ENCODE assay signal across 18 cellular contexts in genomic region chr7:87192784-87193487, GRCh38. TPM values are rescaled to one million over a fixed set of nuclear protein-coding genes. Genes with fewer than 3 reads are reported as not detected.
DNase-seq lines count a peak whose midpoint lies in the region; ATAC-seq and TF ChIP-seq lines count a peak whose summit lies in the region.
"Had no signal": no experiment of that assay in that cellular context is flagged by ENCODE, and none has a peak within 500 bp of the region (broad histone marks: within the 10 kb centered on the region; RNA-seq: fewer than 3 reads in every experiment).

No MANE protein-coding gene starts in this region.

- H3K27me3 ChIP-seq in ascending aorta (no peaks in the 10 kb centered on the region), upper lobe of left lung (no peaks in the 10 kb centered on the region)
- H3K27me3 ChIP-seq: adrenal gland had no signal

- WGBS in upper lobe of left lung, 2 donors: 54 to 62% methylated on average over 6 of the region's 6 CpGs

- H3K4me3 ChIP-seq in ascending aorta (no peak overlapping the region), upper lobe of left lung (no peak overlapping the region)
- H3K4me3 ChIP-seq: adrenal gland had no signal

- peak overlapping the region; percentile 57 for H3K27ac Mint-ChIP-seq in activated naive CD4-positive, alpha-beta T cell treated with anti-CD3 and anti-CD28 coated beads, Interleukin-2, amount 10 ng/mL, durations not matched to agents 7 days and 5 days
- peak overlapping the region; percentile 12; the same call in 1 of the 2 replicates for H3K27ac Mint-ChIP-seq in WTC11
- H3K27ac Mint-ChIP-seq in endothelial cell (ENCODE audit: unreplicated experiment): peak overlapping the region; percentile 89
- H3K27ac Mint-ChIP-seq in HFFc6: no peak overlapping the region

- H3K4me1 ChIP-seq in ascending aorta: no peaks in the 10 kb centered on the region
- no peaks in the 10 kb centered on the region for H3K4me1 ChIP-seq in upper lobe of left lung
- H3K4me1 ChIP-seq: adrenal gland had no signal

- peaks cover 59% of the 10 kb centered on the region for H3K36me3 Mint-ChIP-seq in activated naive CD4-positive, alpha-beta T cell treated with anti-CD3 and anti-CD28 coated beads, Interleukin-2, amount 10 ng/mL, durations not matched to agents 7 days and 5 days
- H3K36me3 Mint-ChIP-seq in WTC11: peaks cover 70% of the 10 kb centered on the region
- peaks cover 24% of the 10 kb centered on the region for H3K36me3 Mint-ChIP-seq in endothelial cell (ENCODE audit: low read depth, unreplicated experiment)
- peaks cover 48% of the 10 kb centered on the region for H3K36me3 Mint-ChIP-seq in HFFc6 (ENCODE audit: low read depth)

- ATAC-seq in WTC11 (no peak), GM21390 (IDR thresholded peaks at IDR 0.05; ENCODE audit: unreplicated experiment) (no peak), upper lobe of left lung (ENCODE audit: low FRiP score in 2 of 2) (no peak)

- H3K27me3 Mint-ChIP-seq in activated naive CD4-positive, alpha-beta T cell treated with anti-CD3 and anti-CD28 coated beads, Interleukin-2, amount 10 ng/mL, durations not matched to agents 7 days and 5 days: no peaks in the 10 kb centered on the region
- no peaks in the 10 kb centered on the region for H3K27me3 Mint-ChIP-seq in WTC11 (ENCODE audit: low read depth)
- H3K27me3 Mint-ChIP-seq in endothelial cell (ENCODE audit: unreplicated experiment): peaks cover 3% of the 10 kb centered on the region
- H3K27me3 Mint-ChIP-seq in HFFc6 (ENCODE audit: insufficient read depth): no peaks in the 10 kb centered on the region

- no peak for TF ChIP-seq POLR2A in upper lobe of left lung (IDR thresholded peaks at IDR 0.05)

- peaks cover 3% of the 10 kb centered on the region for H3K4me1 Mint-ChIP-seq in activated naive CD4-positive, alpha-beta T cell treated with anti-CD3 and anti-CD28 coated beads, Interleukin-2, amount 10 ng/mL, durations not matched to agents 7 days and 5 days
- H3K4me1 Mint-ChIP-seq in WTC11: no peaks in the 10 kb centered on the region
- no peaks in the 10 kb centered on the region for H3K4me1 Mint-ChIP-seq in endothelial cell (ENCODE audit: unreplicated experiment)
- no peaks in the 10 kb centered on the region for H3K4me1 Mint-ChIP-seq in HFFc6 (ENCODE audit: low read depth)

- intact Hi-C loops in ascending aorta (cut with DNase I): no loop called here

- DNase-seq in activated naive CD4-positive, alpha-beta T cell treated with anti-CD3 and anti-CD28 coated beads, Interleukin-2, amount 10 ng/mL, durations not matched to agents 7 days and 5 days: no peak
- DNase-seq in activated naive CD4-positive, alpha-beta T cell (lab: John Stamatoyannopoulos, UW): no peak
- DNase-seq in WTC11 (ENCODE audit: low spot score): no peak
- no peak for DNase-seq in endothelial cell (ENCODE audit: low spot score)
- no peak for DNase-seq in ascending aorta (ENCODE audit: low spot score in 2 of 2)
- DNase-seq in upper lobe of left lung: no peak
- DNase-seq in HFFc6: no peak
- DNase-seq: activated CD8-positive, alpha-beta memory T cell treated with anti-CD3 and anti-CD28 coated beads, Interleukin-2, amount 50 U/mL, for 4 hours; adrenal gland; central memory CD4-positive, alpha-beta T cell; effector CD8-positive, alpha-beta T cell; MM.1S; NCI-H187; NCI-H345; NK-92 treated with Interleukin-12 subunit alpha and Interleukin-12 subunit beta, amount 100 ng/mL, for 24 hours; stimulated activated naive CD4-positive, alpha-beta T cell treated with Interleukin-2 at 50 U/mL for 16 hours had no signal

- H3K4me3 Mint-ChIP-seq in activated naive CD4-positive, alpha-beta T cell treated with anti-CD3 and anti-CD28 coated beads, Interleukin-2, amount 10 ng/mL, durations not matched to agents 7 days and 5 days: no peak overlapping the region
- H3K4me3 Mint-ChIP-seq in WTC11: no peak overlapping the region
- H3K4me3 Mint-ChIP-seq in endothelial cell (ENCODE audit: unreplicated experiment): peak overlapping the region; percentile 27
- H3K4me3 Mint-ChIP-seq in HFFc6: no peak overlapping the region

- H3K9me3 Mint-ChIP-seq in activated naive CD4-positive, alpha-beta T cell treated with anti-CD3 and anti-CD28 coated beads, Interleukin-2, amount 10 ng/mL, durations not matched to agents 7 days and 5 days: no peaks in the 10 kb centered on the region
- H3K9me3 Mint-ChIP-seq in WTC11 (no peaks in the 10 kb centered on the region), endothelial cell (ENCODE audit: unreplicated experiment) (no peaks in the 10 kb centered on the region), HFFc6 (no peaks in the 10 kb centered on the region)

- H3K36me3 ChIP-seq in ascending aorta (peaks cover 66 to 92% of the 10 kb centered on the region in 2 donors), upper lobe of left lung (peaks cover 13 to 100% (median 55%) of the 10 kb centered on the region in 4 donors)

- POLR2A ChIA-PET in WTC11 (lab: Charles Lee): no interaction called here

- no peaks in the 10 kb centered on the region for H3K9me3 ChIP-seq in ascending aorta
- no peaks in the 10 kb centered on the region for H3K9me3 ChIP-seq in upper lobe of left lung
- H3K9me3 ChIP-seq: adrenal gland had no signal

- CTCF ChIA-PET in activated naive CD4-positive, alpha-beta T cell treated with anti-CD3 and anti-CD28 coated beads, Interleukin-2, amount 10 ng/mL, durations not matched to agents 7 days and 5 days (lab: Charles Lee): interaction anchor here (1.2 kb wide), 1 partner anchor 43 kb away, joined by 4 read pairs; no protein-coding TSS in a partner anchor
- CTCF ChIA-PET in WTC11 (lab: Charles Lee): no interaction called here

- TF ChIP-seq CTCF in WTC11 (IDR thresholded peaks at IDR 0.05) (no peak), endothelial cell (IDR thresholded peaks at IDR 0.05; ENCODE audit: unreplicated experiment) (no peak), ascending aorta (IDR thresholded peaks at IDR 0.05) (no peak), upper lobe of left lung (IDR thresholded peaks at IDR 0.05) (no peak), HFFc6 (IDR thresholded peaks at IDR 0.05) (no peak)

- TF ChIP-seq EP300 in upper lobe of left lung (IDR thresholded peaks at IDR 0.05): no peak

- H3K27ac ChIP-seq in ascending aorta (no peak overlapping the region), upper lobe of left lung (peak overlapping the region in 2 of 4 donors; percentile 16 to 49)
- H3K27ac ChIP-seq: adrenal gland, RWPE1 had no signal

TF ChIP-seq in WTC11, 78 proteins besides CTCF, POLR2A, EP300 and RAD21:
- no peak for TF ChIP-seq TCF7 (CRISPR knock-in tag; IDR thresholded peaks at IDR 0.05; ENCODE audit: low read depth)
- TF ChIP-seq, protein P1, sequence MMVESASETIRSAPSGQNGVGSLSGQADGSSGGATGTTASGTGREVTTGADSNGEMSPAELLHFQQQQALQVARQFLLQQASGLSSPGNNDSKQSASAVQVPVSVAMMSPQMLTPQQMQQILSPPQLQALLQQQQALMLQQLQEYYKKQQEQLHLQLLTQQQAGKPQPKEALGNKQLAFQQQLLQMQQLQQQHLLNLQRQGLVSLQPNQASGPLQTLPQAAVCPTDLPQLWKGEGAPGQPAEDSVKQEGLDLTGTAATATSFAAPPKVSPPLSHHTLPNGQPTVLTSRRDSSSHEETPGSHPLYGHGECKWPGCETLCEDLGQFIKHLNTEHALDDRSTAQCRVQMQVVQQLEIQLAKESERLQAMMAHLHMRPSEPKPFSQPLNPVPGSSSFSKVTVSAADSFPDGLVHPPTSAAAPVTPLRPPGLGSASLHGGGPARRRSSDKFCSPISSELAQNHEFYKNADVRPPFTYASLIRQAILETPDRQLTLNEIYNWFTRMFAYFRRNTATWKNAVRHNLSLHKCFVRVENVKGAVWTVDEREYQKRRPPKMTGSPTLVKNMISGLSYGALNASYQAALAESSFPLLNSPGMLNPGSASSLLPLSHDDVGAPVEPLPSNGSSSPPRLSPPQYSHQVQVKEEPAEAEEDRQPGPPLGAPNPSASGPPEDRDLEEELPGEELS (CRISPR knock-in tag; IDR thresholded peaks at IDR 0.05): no peak
- no peak for TF ChIP-seq ZNF232 (CRISPR knock-in tag; IDR thresholded peaks at IDR 0.05)
- TF ChIP-seq EMX1 (CRISPR knock-in tag; IDR thresholded peaks at IDR 0.05): no peak
- TF ChIP-seq NR1H2 (CRISPR knock-in tag; IDR thresholded peaks at IDR 0.05): no peak
- TF ChIP-seq HMGA2 (CRISPR knock-in tag; IDR thresholded peaks at IDR 0.05): no peak
- no peak for TF ChIP-seq ZNF138 (CRISPR knock-in tag; conservative IDR thresholded peaks at IDR 0.05)
- TF ChIP-seq GTF2I (CRISPR knock-in tag; conservative IDR thresholded peaks at IDR 0.05): no peak
- no peak for TF ChIP-seq GRHL2 (CRISPR knock-in tag; IDR thresholded peaks at IDR 0.05; ENCODE audit: insufficient replicate concordance, severe bottlenecking)
TF ChIP-seq in WTC11: peak in this region for 0.

RNA-seq across cellular contexts. Expression of gene TMEM243, which starts 26.6 kb away (rescaled TPM):
- 24.2 to 29.0 TPM (median 25.9 TPM) in 3 replicates for total RNA-seq in WTC11 (2021)
- total RNA-seq in endothelial cell (ENCODE audit: unreplicated experiment): 44.9 TPM
- 27.5 TPM for total RNA-seq in ascending aorta
- total RNA-seq in upper lobe of left lung: 100 to 1,000 TPM in 2 of 6 donors, 10 to 100 TPM in 4; 75.9 to 178 (median 99.1) TPM
- total RNA-seq in HFFc6 (2021; fragmentation: NEBNext Ultra II Directional; extraction: Animal tissue kit (Norgen Biotek cat#: 25700)): 10 to 100 TPM; 16.3 to 20.9 (median 17.2) TPM

RNA-seq across cellular contexts. Expression of gene DMTF1, which starts 40.7 kb away (rescaled TPM):
- total RNA-seq in WTC11 (2021) (79.3 to 87.9 TPM (median 86.8 TPM) in 3 replicates), endothelial cell (ENCODE audit: unreplicated experiment) (106 TPM), ascending aorta (23.1 TPM), upper lobe of left lung (100 to 1,000 TPM in 2 of 6 donors, 10 to 100 TPM in 4; 51.8 to 258 (median 77.7) TPM)
- 10 to 100 TPM; 26.2 to 33.0 (median 30.7) TPM for total RNA-seq in HFFc6 (2021; fragmentation: NEBNext Ultra II Directional; extraction: Animal tissue kit (Norgen Biotek cat#: 25700))
